In genomic region chr6:10837692-10837996, GRCh38 we compare ENCODE assay signal across 8 cellular contexts. TPM values are rescaled to one million over a fixed set of nuclear protein-coding genes. Genes with fewer than 3 reads are reported as not detected.
A peak's percentile ranks its signal among the peaks of the same experiment; 100 is the strongest.
DNase-seq lines count a peak whose midpoint lies in the region; ATAC-seq and TF ChIP-seq lines count a peak whose summit lies in the region.

No MANE protein-coding gene starts in this region.

- peaks cover 0 to 14% (median 12%) of the 10 kb centered on the region in 4 donors for H3K4me1 ChIP-seq in Peyer's patch
- no peaks in the 10 kb centered on the region for H3K4me1 ChIP-seq in colonic mucosa
- peaks cover 7% of the 10 kb centered on the region for H3K4me1 ChIP-seq in mesenchymal stem cell (ENCODE audit: control insufficient read depth, insufficient read depth, low read depth, low read length)
- no peaks in the 10 kb centered on the region for H3K4me1 ChIP-seq in aorta (ENCODE audit: control insufficient read depth in 1 of 2, insufficient read depth in 2 of 2, low read length in 2 of 2)

- peak overlapping the region; percentile 99 for H3K4me2 ChIP-seq in mesenchymal stem cell (ENCODE audit: low read length, poor library complexity, severe bottlenecking)

- no peak overlapping the region for H4K8ac ChIP-seq in mesenchymal stem cell (ENCODE audit: low read length)

- peaks cover 0 to 6% of the 10 kb centered on the region in 2 donors for H3K27me3 ChIP-seq in Peyer's patch
- peaks cover 26% of the 10 kb centered on the region for H3K27me3 ChIP-seq in colonic mucosa
- peaks cover 20 to 23% of the 10 kb centered on the region in 2 experiments for H3K27me3 ChIP-seq in mesenchymal stem cell (ENCODE audit: control insufficient read depth in 1 of 2, insufficient read depth in 1 of 2, low read length in 2 of 2)
- H3K27me3 ChIP-seq in aorta (ENCODE audit: control insufficient read depth in 1 of 2, insufficient read depth in 2 of 2, low read length in 1 of 2), result no peaks in the 10 kb centered on the region

- intact Hi-C loops in colonic mucosa (cut with DNase I) (no loop called here), aorta (cut with DNase I) (no loop called here)

- no peak overlapping the region for H2AK5ac ChIP-seq in mesenchymal stem cell (ENCODE audit: low read length, severe bottlenecking)

- H3K9me3 ChIP-seq in Peyer's patch (no peaks in the 10 kb centered on the region), colonic mucosa (no peaks in the 10 kb centered on the region), mesenchymal stem cell (ENCODE audit: control insufficient read depth, low read length) (no peaks in the 10 kb centered on the region), aorta (ENCODE audit: control insufficient read depth, low read length) (no peaks in the 10 kb centered on the region)

- peak; percentile 1 for DNase-seq in activated T-cell treated with anti-CD3 and anti-CD28 coated beads for 48 hours (ENCODE audit: low read depth)
- no peak for DNase-seq in activated T-cell treated with anti-CD3 and anti-CD28 coated beads for 4 hours
- DNase-seq in Peyer's patch, result peak in 1 of 3 donors; percentile 51
- peak; percentile 27 for DNase-seq in colonic mucosa
- peak; percentile 35 for DNase-seq in mesenchymal stem cell
- no peak for DNase-seq in aorta
- no peak for DNase-seq in COR-L47 (lab: John Stamatoyannopoulos, UW)
- DNase-seq in SW 1271 (lab: John Stamatoyannopoulos, UW), result no peak

- under 1% methylated on average over 17 of the region's 20 CpGs for WGBS in mesenchymal stem cell
- 0 to 1% methylated on average over 20 of the region's 20 CpGs for WGBS in aorta, 2 donors

- H3K4ac ChIP-seq in mesenchymal stem cell (ENCODE audit: low read depth in 1 of 2, low read length in 2 of 2), result no peak overlapping the region

- no peak overlapping the region for H3K18ac ChIP-seq in mesenchymal stem cell (ENCODE audit: low read depth in 1 of 2, low read length in 2 of 2)

- H3K27ac ChIP-seq in Peyer's patch (peak overlapping the region in 1 of 4 donors; percentile 34), colonic mucosa (no peak overlapping the region), mesenchymal stem cell (ENCODE audit: low read length, poor library complexity, severe bottlenecking) (no peak overlapping the region), aorta (ENCODE audit: low read depth in 1 of 2, low read length in 2 of 2) (no peak overlapping the region)

- no peak overlapping the region for H2BK5ac ChIP-seq in mesenchymal stem cell (ENCODE audit: low read depth, low read length, poor library complexity, severe bottlenecking)

- H2BK120ac ChIP-seq in mesenchymal stem cell (ENCODE audit: low read depth, low read length), result no peak overlapping the region

- ATAC-seq in aorta (ENCODE audit: low FRiP score), result peak; percentile 50

- H3K36me3 ChIP-seq in Peyer's patch (no peaks in the 10 kb centered on the region), colonic mucosa (no peaks in the 10 kb centered on the region), mesenchymal stem cell (ENCODE audit: control insufficient read depth in 1 of 2, insufficient read depth in 2 of 2, low read depth in 1 of 2, low read length in 2 of 2) (no peaks in the 10 kb centered on the region), aorta (ENCODE audit: control insufficient read depth in 1 of 2, insufficient read depth in 2 of 2, low read length in 1 of 2) (no peaks in the 10 kb centered on the region)

- TF ChIP-seq POLR2A in Peyer's patch (IDR thresholded peaks at IDR 0.05), result no peak

- TF ChIP-seq CTCF in Peyer's patch (IDR thresholded peaks at IDR 0.05), result no peak
- no peak for TF ChIP-seq CTCF in colonic mucosa (IDR thresholded peaks at IDR 0.05)

- H3K4me3 ChIP-seq in Peyer's patch (peak overlapping the region; percentile 45 to 70 (median 64)), colonic mucosa (peak overlapping the region; percentile 45), mesenchymal stem cell (ENCODE audit: insufficient read depth in 1 of 2, low read depth in 1 of 2, low read length in 2 of 2) (peak overlapping the region; percentile 71 to 88), aorta (ENCODE audit: low read length in 2 of 2) (peak overlapping the region; percentile 50 to 67)

- H2BK12ac ChIP-seq in mesenchymal stem cell (ENCODE audit: low read length in 2 of 2), result no peak overlapping the region

- no peak overlapping the region for H2BK15ac ChIP-seq in mesenchymal stem cell (ENCODE audit: low read depth, poor library complexity, severe bottlenecking)

- H3K79me1 ChIP-seq in mesenchymal stem cell (replicated peaks; ENCODE audit: low read length, poor library complexity, severe bottlenecking), result no peaks in the 10 kb centered on the region

- no peak overlapping the region for H3K14ac ChIP-seq in mesenchymal stem cell (ENCODE audit: low read length in 2 of 2)

- H3K23ac ChIP-seq in mesenchymal stem cell (ENCODE audit: low read length in 2 of 2), result no peak overlapping the region

- peak overlapping the region; percentile 29 for H2AFZ ChIP-seq in mesenchymal stem cell (ENCODE audit: low read depth, low read length)

- H4K91ac ChIP-seq in mesenchymal stem cell (ENCODE audit: low read length), result no peak overlapping the region

- H3K9ac ChIP-seq in colonic mucosa (ENCODE audit: low read depth in 2 of 2, low read length in 2 of 2) (peak overlapping the region; percentile 70 to 71), mesenchymal stem cell (ENCODE audit: low read length) (peak overlapping the region; percentile 90)

RNA-seq across cellular contexts. Expression of gene MAK, which starts 0.7 kb away (rescaled TPM):
- under 1 TPM in 1 of 4 donors, not detected in 3; 0.27 TPM for total RNA-seq in Peyer's patch
- total RNA-seq in colonic mucosa, result not detected
- polyA plus RNA-seq in mesenchymal stem cell (2013, experiment 1 of 2), result 0.03 TPM
- polyA plus RNA-seq in mesenchymal stem cell (2013, experiment 2 of 2), result 0.01 TPM
- total RNA-seq in aorta, result under 1 TPM; 0.12 to 0.29 TPM
- under 1 TPM; 0.03 to 0.63 TPM for polyA plus RNA-seq in aorta

RNA-seq across cellular contexts. Expression of gene GCM2, which starts 44.2 kb away (rescaled TPM):
- total RNA-seq in Peyer's patch (not detected), colonic mucosa (not detected), aorta (not detected)
- polyA plus RNA-seq in mesenchymal stem cell (2013, experiment 1 of 2), result not detected
- not detected for polyA plus RNA-seq in mesenchymal stem cell (2013, experiment 2 of 2)
- polyA plus RNA-seq in aorta, result not detected

RNA-seq across cellular contexts. Expression of gene SYCP2L, which starts 49.2 kb away (rescaled TPM):
- total RNA-seq in Peyer's patch, result 1 to 10 TPM in 1 of 4 donors, under 1 TPM in 1, not detected in 2; 0.67 to 5.0 TPM
- total RNA-seq in colonic mucosa, result under 1 TPM in 1 of 2 donors, not detected in 1; 0.11 TPM
- polyA plus RNA-seq in mesenchymal stem cell (2013, experiment 1 of 2), result 0.43 TPM
- polyA plus RNA-seq in mesenchymal stem cell (2013, experiment 2 of 2), result 0.33 TPM
- total RNA-seq in aorta, result 1 to 10 TPM; 1.3 to 2.0 TPM
- under 1 TPM in 1 of 2 donors, not detected in 1; 0.95 TPM for polyA plus RNA-seq in aorta

Comparison
In these comparisons a context has a peak if more than half of its experiments do, and no peak if none do; other contexts are left out.
1. DNase-seq: peak in activated T-cell treated with anti-CD3 and anti-CD28 coated beads for 48 hours (single experiment), colonic mucosa (single experiment) and mesenchymal stem cell (single experiment); none in activated T-cell treated with anti-CD3 and anti-CD28 coated beads for 4 hours (single experiment), aorta (0 of 2), COR-L47 (single experiment) and SW 1271 (0 of 2).
2. Peak in every context shown above with its lines, with median percentiles within 50 percentile points of each other: H3K4me3 ChIP-seq.